ENCODE assay signal across 24 cellular contexts in the genomic region with DNA sequence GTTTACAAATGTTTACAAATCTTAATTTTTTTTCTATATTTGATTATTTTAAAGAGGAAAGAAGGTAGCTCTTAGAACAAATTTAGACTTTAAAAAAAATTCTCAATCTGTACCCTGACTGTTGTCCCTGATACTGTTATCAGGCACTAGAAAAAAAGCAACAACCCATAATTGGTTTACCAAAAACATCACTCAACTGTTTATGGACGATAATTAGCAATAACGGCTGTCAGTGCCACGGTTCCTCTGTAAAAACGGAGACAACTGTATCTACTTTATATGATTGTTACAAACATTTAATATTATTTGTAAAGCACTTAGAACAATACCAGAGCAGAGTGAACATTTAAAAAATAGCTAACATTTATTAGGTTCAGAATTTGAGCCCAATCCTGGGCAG. TPM values are rescaled to one million over a fixed set of nuclear protein-coding genes. Genes with fewer than 3 reads are reported as not detected.
"Had no signal": no experiment of that assay in that cellular context is flagged by ENCODE, and none has a peak within 500 bp of the region (broad histone marks: within the 10 kb centered on the region; RNA-seq: fewer than 3 reads in every experiment).

No MANE protein-coding gene starts in this region.

- H3K27me3 ChIP-seq: breast epithelium, colonic mucosa had no signal

- H3K27me3 Mint-ChIP-seq: activated naive CD4-positive, alpha-beta T cell treated with anti-CD3 and anti-CD28 coated beads, Interleukin-2, amount 50 U/mL, for 24 hours had no signal

- ATAC-seq: activated CD8-positive, alpha-beta T cell treated with anti-CD3 and anti-CD28 coated beads, Interleukin-2, amount 10 ng/mL, durations not matched to agents 7 days and 5 days; Panc1; Right ventricle myocardium inferior; WTC11 had no signal

- H3K27ac Mint-ChIP-seq: activated CD8-positive, alpha-beta T cell treated with anti-CD3 and anti-CD28 coated beads, Interleukin-2, amount 10 ng/mL, durations not matched to agents 7 days and 5 days; T-helper 1 cell treated with Interleukin-12 subunit alpha and Interleukin-12 subunit beta and Interleukin-4 antibody, amounts not matched to agents 30 μg/mL and 1 μg/mL, for 36 hours; WTC11 had no signal

- DNase-seq: activated CD4-positive, alpha-beta T cell treated with anti-CD3 and anti-CD28 coated beads for 48 hours; activated CD4-positive, alpha-beta T cell treated with anti-CD3 and anti-CD28 coated beads, Interleukin-2, amount 50 U/mL, for 4 hours; activated CD4-positive, CD25-positive, alpha-beta regulatory T cell treated with anti-CD3 and anti-CD28 coated beads, Interleukin-2, amount 50 U/mL, for 72 hours; activated CD8-positive, alpha-beta memory T cell treated with anti-CD3 and anti-CD28 coated beads, Interleukin-2, amount 50 U/mL, for 48 hours; activated CD8-positive, alpha-beta T cell treated with anti-CD3 and anti-CD28 coated beads, Interleukin-2, amount 10 ng/mL, durations not matched to agents 7 days and 5 days; activated T-cell treated with anti-CD3 and anti-CD28 coated beads, Interleukin-2, amount 50 U/mL, for 1 hour; aorta; colonic mucosa; Kasumi-1; NCI-H1048; NCI-H1436 treated with DMSO at 0.1 percent for 48 hours; NCI-H187; NCI-H2081; NCI-H446; NCI-H524; NCI-H748 treated with DMSO at 0.1 percent for 48 hours; OCI-M1; RPMI8226 had no signal

- H3K4me3 Mint-ChIP-seq: activated CD8-positive, alpha-beta T cell treated with anti-CD3 and anti-CD28 coated beads, Interleukin-2, amount 10 ng/mL, durations not matched to agents 7 days and 5 days; activated naive CD4-positive, alpha-beta T cell treated with anti-CD3 and anti-CD28 coated beads, Interleukin-2, amount 50 U/mL, for 24 hours; T-helper 1 cell treated with Interleukin-12 subunit alpha and Interleukin-12 subunit beta and Interleukin-4 antibody, amounts not matched to agents 30 μg/mL and 1 μg/mL, for 36 hours; WTC11 had no signal

- H3K9me3 Mint-ChIP-seq: activated naive CD4-positive, alpha-beta T cell treated with anti-CD3 and anti-CD28 coated beads, Interleukin-2, amount 50 U/mL, for 24 hours; T-helper 1 cell treated with Interleukin-12 subunit alpha and Interleukin-12 subunit beta and Interleukin-4 antibody, amounts not matched to agents 30 μg/mL and 1 μg/mL, for 36 hours; WTC11 had no signal

- H3K36me3 Mint-ChIP-seq: activated naive CD4-positive, alpha-beta T cell treated with anti-CD3 and anti-CD28 coated beads, Interleukin-2, amount 50 U/mL, for 24 hours; WTC11 had no signal

- H3K27ac ChIP-seq: breast epithelium, colonic mucosa had no signal

- H3K9me3 ChIP-seq: breast epithelium, colonic mucosa had no signal

RNA-seq across cellular contexts. Expression of a gene that starts 55.7 kb away (rescaled TPM):
- total RNA-seq: activated CD8-positive, alpha-beta T cell treated with anti-CD3 and anti-CD28 coated beads, Interleukin-2, amount 10 ng/mL, durations not matched to agents 7 days and 5 days; breast epithelium; Right ventricle myocardium inferior had no signal
